In genomic region chr11:128802358-128802981, GRCh38 we compare ENCODE assay signal across 8 cellular contexts.
DNase-seq lines count a peak whose midpoint lies in the region; ATAC-seq and TF ChIP-seq lines count a peak whose summit lies in the region.

No MANE protein-coding gene starts in this region.

- no peaks in the 10 kb centered on the region for H3K27me3 ChIP-seq in A673 (replicated peaks; ENCODE audit: insufficient read depth, low read depth, low read length, poor library complexity)
- no peaks in the 10 kb centered on the region for H3K27me3 ChIP-seq in PC-3 (ENCODE audit: low read length)
- no peaks in the 10 kb centered on the region for H3K27me3 ChIP-seq in upper lobe of right lung

- no peak overlapping the region for H3K27ac ChIP-seq in A673 (ENCODE audit: low read depth, low read length, poor library complexity, severe bottlenecking)
- H3K27ac ChIP-seq in PC-3 (ENCODE audit: low read length): no peak overlapping the region
- no peak overlapping the region for H3K27ac ChIP-seq in upper lobe of right lung

- H3K9me3 ChIP-seq in A673 (ENCODE audit: low read depth, low read length, poor library complexity, severe bottlenecking): no peaks in the 10 kb centered on the region
- H3K9me3 ChIP-seq in PC-3 (ENCODE audit: low read length): no peaks in the 10 kb centered on the region
- H3K9me3 ChIP-seq in upper lobe of right lung: no peaks in the 10 kb centered on the region

- no peaks in the 10 kb centered on the region for H4K20me1 ChIP-seq in PC-3 (ENCODE audit: low read length)

- peak; percentile 92 for ATAC-seq in PC-3
- ATAC-seq in upper lobe of right lung: peak; percentile 78
- ATAC-seq in HG03097 (IDR thresholded peaks at IDR 0.05; ENCODE audit: low FRiP score, unreplicated experiment): no peak

- no peak overlapping the region for H3K4me2 ChIP-seq in PC-3 (ENCODE audit: low read length)

- H3K79me2 ChIP-seq in PC-3 (ENCODE audit: low read length): no peaks in the 10 kb centered on the region

- CTCF ChIA-PET in A673 (lab: Charles Lee) (no interaction called here), PC-3 (lab: Charles Lee) (interaction anchor here (0.6 to 1.1 kb wide), 3 partner anchors 144 to 645 kb away, joined by 3 to 5 read pairs (median 4); no protein-coding TSS in a partner anchor)

- H3K9ac ChIP-seq in PC-3 (ENCODE audit: low read length): no peak overlapping the region

- H3K9me3 Mint-ChIP-seq in glutamatergic neuron (ENCODE audit: unreplicated experiment): no peaks in the 10 kb centered on the region

- intact Hi-C loops in A673 (cut with micrococcal nuclease; ENCODE audit: unreplicated experiment) (no loop called here), PC-3 (cut with micrococcal nuclease) (loop anchor here (1.0 kb wide), 2 partner anchors 149 to 644 kb away; no protein-coding TSS in a partner anchor), upper lobe of right lung (cut with DNase I) (no loop called here)

- no peaks in the 10 kb centered on the region for H3F3A ChIP-seq in PC-3 (ENCODE audit: low read length, unreplicated experiment)

- H3K36me3 ChIP-seq in A673 (ENCODE audit: insufficient read depth, low read length, poor library complexity, severe bottlenecking): peaks cover 78% of the 10 kb centered on the region
- H3K36me3 ChIP-seq in PC-3 (ENCODE audit: low read depth, low read length): no peaks in the 10 kb centered on the region
- peaks cover 27% of the 10 kb centered on the region for H3K36me3 ChIP-seq in upper lobe of right lung

- BruUV-seq in A673 (replicated peaks; lab: Mats Ljungman, UMichigan) (no TSS peak), PC-3 (replicated peaks; lab: Mats Ljungman, UMichigan) (no TSS peak)

- H3K4me3 ChIP-seq in A673 (ENCODE audit: low read depth, low read length, poor library complexity, severe bottlenecking) (no peak overlapping the region), PC-3 (ENCODE audit: low read length) (no peak overlapping the region), upper lobe of right lung (no peak overlapping the region)

- DNase-seq in A673 (ENCODE audit: low spot score) (peak; percentile 61), PC-3 (peak; percentile 72), glutamatergic neuron (peak; percentile 59), upper lobe of right lung (no peak), cerebellar nuclear complex (lab: John Stamatoyannopoulos, UW) (no peak), middle frontal gyrus (ENCODE audit: extremely low spot score, low spot score) (no peak)

- no peak overlapping the region for H3K27ac Mint-ChIP-seq in glutamatergic neuron (ENCODE audit: unreplicated experiment)

- peak; percentile 63 for TF ChIP-seq CTCF in A673 (conservative IDR thresholded peaks at IDR 0.05; ENCODE audit: low read depth, low read length)
- TF ChIP-seq CTCF in GM12873 (IDR thresholded peaks at IDR 0.05; ENCODE audit: insufficient read depth, low read depth, low read length, missing control alignments): peak; percentile 36
- peak; percentile 86 for TF ChIP-seq CTCF in PC-3 (conservative IDR thresholded peaks at IDR 0.05; ENCODE audit: low read depth, low read length)
- peak; percentile 74 for TF ChIP-seq CTCF in glutamatergic neuron (IDR thresholded peaks at IDR 0.05; ENCODE audit: partially characterized antibody, unreplicated experiment)
- TF ChIP-seq CTCF in upper lobe of right lung (IDR thresholded peaks at IDR 0.05): peak; percentile 19

- no peak overlapping the region for H2AFZ ChIP-seq in PC-3 (ENCODE audit: low read length)

- H3K36me3 Mint-ChIP-seq in glutamatergic neuron (ENCODE audit: unreplicated experiment): no peaks in the 10 kb centered on the region

- no peak overlapping the region for H3K4me3 Mint-ChIP-seq in glutamatergic neuron (ENCODE audit: unreplicated experiment)

- no peaks in the 10 kb centered on the region for H3K27me3 Mint-ChIP-seq in glutamatergic neuron (ENCODE audit: unreplicated experiment)

- H3K9me2 ChIP-seq in PC-3 (replicated peaks; ENCODE audit: low read length): no peaks in the 10 kb centered on the region

- H3K4me1 Mint-ChIP-seq in glutamatergic neuron (ENCODE audit: low read depth, unreplicated experiment): no peaks in the 10 kb centered on the region

- POLR2A ChIA-PET in A673 (lab: Charles Lee; ENCODE audit: low non-redundant PET): interaction anchor here (0.5 kb wide), 1 partner anchor 9 kb away, joined by 3 read pairs; no protein-coding TSS in a partner anchor
- POLR2A ChIA-PET in PC-3 (lab: Charles Lee; ENCODE audit: unreplicated experiment): no interaction called here

- H3K4me1 ChIP-seq in A673 (ENCODE audit: insufficient read depth, low read length, poor library complexity, severe bottlenecking) (no peaks in the 10 kb centered on the region), PC-3 (ENCODE audit: insufficient read depth, low read length) (no peaks in the 10 kb centered on the region), upper lobe of right lung (peaks cover 8% of the 10 kb centered on the region)

Comparison
In these comparisons a context has a peak if more than half of its experiments do, and no peak if none do; other contexts are left out.
1. DNase-seq: peak in A673 (single experiment), PC-3 (single experiment) and glutamatergic neuron (single experiment); none in upper lobe of right lung (single experiment), cerebellar nuclear complex (0 of 2) and middle frontal gyrus (single experiment).
2. CTCF ChIP-seq: peak in every context shown above with its lines; median percentile 86 in PC-3; 74 in glutamatergic neuron; 63 in A673; 36 in GM12873; 19 in upper lobe of right lung.